12 cellular contexts compared by ENCODE assay signal in the genomic region with DNA sequence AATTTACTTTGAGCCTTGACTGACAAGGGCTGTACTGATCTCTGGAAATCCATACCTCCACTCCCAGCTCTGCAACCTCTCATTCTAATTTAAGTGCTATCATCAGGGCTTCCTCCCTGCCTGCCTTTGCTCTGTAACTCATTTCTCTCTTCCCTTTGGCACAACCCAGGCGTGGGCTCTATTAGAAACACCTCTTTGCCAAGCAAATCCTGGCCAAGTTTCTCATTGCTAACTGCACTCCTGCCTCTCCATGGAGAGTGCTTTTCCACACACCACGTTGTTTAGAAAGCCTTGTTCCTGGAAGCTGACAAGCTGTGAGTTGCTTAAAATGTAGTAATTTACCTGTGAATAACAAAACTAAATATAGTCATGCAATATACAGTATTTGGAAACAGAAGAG. TPM values are rescaled to one million over a fixed set of nuclear protein-coding genes. Genes with fewer than 3 reads are reported as not detected.
A peak's percentile ranks its signal among the peaks of the same experiment; 100 is the strongest.
DNase-seq lines count a peak whose midpoint lies in the region; ATAC-seq and TF ChIP-seq lines count a peak whose summit lies in the region.
"Had no signal": no experiment of that assay in that cellular context is flagged by ENCODE, and none has a peak within 500 bp of the region (broad histone marks: within the 10 kb centered on the region; RNA-seq: fewer than 3 reads in every experiment).

No MANE protein-coding gene starts in this region.

- no peak for TF ChIP-seq CTCF in MCF 10A (IDR thresholded peaks at IDR 0.05; ENCODE audit: unreplicated experiment)
- no peak for TF ChIP-seq CTCF in breast epithelium (IDR thresholded peaks at IDR 0.05)

- peaks cover 23% of the 10 kb centered on the region for H3K4me1 Mint-ChIP-seq in MCF 10A (ENCODE audit: insufficient read depth, unreplicated experiment)

- H3K9me3 ChIP-seq in breast epithelium, result no peaks in the 10 kb centered on the region
- H3K9me3 ChIP-seq: suprapubic skin had no signal

- H3K27ac Mint-ChIP-seq in MCF 10A (ENCODE audit: low read depth, unreplicated experiment), result peak overlapping the region; percentile 83

- no peak overlapping the region for H3K27ac ChIP-seq in breast epithelium
- H3K27ac ChIP-seq: suprapubic skin, WERI-Rb-1 had no signal

- BruUV-seq in MCF 10A (replicated peaks; lab: Mats Ljungman, UMichigan), result no TSS peak

- H3K36me3 ChIP-seq in breast epithelium, result no peaks in the 10 kb centered on the region
- no peaks in the 10 kb centered on the region for H3K36me3 ChIP-seq in H7 (replicated peaks; ENCODE audit: control insufficient read depth, insufficient read depth, low read length)
- H3K36me3 ChIP-seq: suprapubic skin, WERI-Rb-1 had no signal

- no peak overlapping the region for H3K4me3 Mint-ChIP-seq in MCF 10A (ENCODE audit: unreplicated experiment)

- peaks cover 16% of the 10 kb centered on the region for H3K9me3 Mint-ChIP-seq in MCF 10A (ENCODE audit: unreplicated experiment)

- no peaks in the 10 kb centered on the region for H3K4me1 ChIP-seq in breast epithelium

- no peaks in the 10 kb centered on the region for H3K36me3 Mint-ChIP-seq in MCF 10A (ENCODE audit: insufficient read depth, unreplicated experiment)

- CTCF ChIA-PET in MCF 10A (lab: Yijun Ruan, JAX), result interaction anchor here (1.1 to 1.7 kb wide), 2 partner anchors 12 to 51 kb away, joined by 3 read pairs; no protein-coding TSS in a partner anchor

- POLR2A ChIA-PET in MCF 10A (lab: Yijun Ruan, JAX), result interaction anchor here (0.6 to 1.6 kb wide), 2 partner anchors 14 to 20 kb away, joined by 3 to 4 read pairs; no protein-coding TSS in a partner anchor

- DNase-seq in MCF 10A (ENCODE audit: unreplicated experiment) (no peak), breast epithelium (ENCODE audit: low spot score in 2 of 2) (no peak), fibroblast of gingiva (ENCODE audit: low read depth) (peak; percentile 26), midbrain (lab: John Stamatoyannopoulos, UW) (peak; percentile 27), H7 (no peak), AG08395 (ENCODE audit: low spot score) (no peak)
- DNase-seq: NCI-H1436 treated with DMSO at 0.1 percent for 48 hours, NCI-H774, WERI-Rb-1 had no signal

- ATAC-seq in HG03097 (IDR thresholded peaks at IDR 0.05; ENCODE audit: low FRiP score, unreplicated experiment) (no peak), GM18907 (IDR thresholded peaks at IDR 0.05; ENCODE audit: unreplicated experiment) (no peak)

- no peak for TF ChIP-seq POLR2A in breast epithelium (IDR thresholded peaks at IDR 0.05)

- H3K27me3 ChIP-seq in breast epithelium (no peaks in the 10 kb centered on the region), H7 (ENCODE audit: control insufficient read depth, insufficient read depth, low read length) (no peaks in the 10 kb centered on the region)
- H3K27me3 ChIP-seq: suprapubic skin had no signal

- H3K4me3 ChIP-seq in breast epithelium (no peak overlapping the region), H7 (ENCODE audit: insufficient read depth, low read depth, low read length) (no peak overlapping the region)
- H3K4me3 ChIP-seq: suprapubic skin had no signal

- no peaks in the 10 kb centered on the region for H3K27me3 Mint-ChIP-seq in MCF 10A (ENCODE audit: insufficient read depth, unreplicated experiment)

- intact Hi-C loops in MCF 10A (cut with micrococcal nuclease) (no loop called here), breast epithelium (cut with DNase I; ENCODE audit: low total_unique reads) (no loop called here)

RNA-seq across cellular contexts. Expression of a gene that starts 20.1 kb away (rescaled TPM):
- 49.4 and 56.4 TPM in 2 replicates for total RNA-seq in MCF 10A (2022)
- total RNA-seq in breast epithelium, result 1,000 to 10,000 TPM in 1 of 3 donors, 100 to 1,000 TPM in 2; 225 to 1,263 (median 355) TPM
- total RNA-seq in H7 (2014; rRNA removed; shearing (Covaris generic)), result 318 and 343 TPM in 2 replicates

Comparison
In these comparisons a context has a peak if more than half of its experiments do, and no peak if none do; other contexts are left out.
1. DNase-seq: peak in fibroblast of gingiva (single experiment) and midbrain (single experiment); none in MCF 10A (single experiment), breast epithelium (0 of 2), H7 (single experiment) and AG08395 (single experiment).